13 cellular contexts compared by ENCODE assay signal in genomic region chr1:108217007-108217406, GRCh38. TPM values are rescaled to one million over a fixed set of nuclear protein-coding genes. Genes with fewer than 3 reads are reported as not detected.
A peak's percentile ranks its signal among the peaks of the same experiment; 100 is the strongest.
DNase-seq lines count a peak whose midpoint lies in the region; ATAC-seq, FAIRE-seq and TF ChIP-seq lines count a peak whose summit lies in the region.
"Not testable (repeated sequence)": the region's sequence is repeated elsewhere in the genome, so short reads cannot be mapped to it uniquely, and the experiment has no call there.
"Had no signal": no experiment of that assay in that cellular context is flagged by ENCODE, and none has a peak within 500 bp of the region (broad histone marks: within the 10 kb centered on the region; RNA-seq: fewer than 3 reads in every experiment).

No MANE protein-coding gene starts in this region.

- intact Hi-C loops in HCT116 (cut with micrococcal nuclease) = not testable (repeated sequence)

- ATAC-seq in A549 = peak in 1 of 2 experiments; percentile 22; a peak in 1 of 6 replicates
- peak; percentile 43 for ATAC-seq in HCT116
- ATAC-seq in activated T-helper 17 cell treated with anti-CD3 and anti-CD28 coated beads, Interleukin-2, amount 50 U/mL, for 72 hours (replicated peaks) = peak; percentile 63

- not testable (repeated sequence) for H3K27ac ChIP-seq in A549; HCT116 (ENCODE audit: low read depth, low read length); keratinocyte (ENCODE audit: control insufficient read depth, insufficient read depth, low read length)

- CTCF ChIA-PET in A549 (lab: Yijun Ruan, JAX); HCT116 (lab: Charles Lee): not testable (repeated sequence)

- not testable (repeated sequence) for TF ChIP-seq POLR2A in A549 (IDR thresholded peaks at IDR 0.05; ENCODE audit: low read length); HCT116 (IDR thresholded peaks at IDR 0.05; ENCODE audit: borderline replicate concordance, extremely low read depth, insufficient read depth, insufficient read length)

- not testable (repeated sequence) for H3K9ac ChIP-seq in HCT116 (ENCODE audit: low read length); keratinocyte (ENCODE audit: control insufficient read depth, extremely low read depth, insufficient read depth, low read length)

- H3K4me3 ChIP-seq in A549; bronchial epithelial cell (ENCODE audit: low read depth, low read length); keratinocyte (ENCODE audit: control insufficient read depth in 2 of 3, extremely low read depth in 1 of 3, insufficient read depth in 2 of 3, low read depth in 1 of 3, low read length in 3 of 3): not testable (repeated sequence)
- peak overlapping the region in 1 of 2 experiments; percentile 13; a peak in 1 of 4 replicates for H3K4me3 ChIP-seq in HCT116 (replicated peaks in 1 of 2; ENCODE audit: low read depth in 1 of 2, low read length in 2 of 2)

- H3K27me3 ChIP-seq in HCT116 (ENCODE audit: insufficient read depth, low read length); bronchial epithelial cell (ENCODE audit: control insufficient read depth, insufficient read depth, low read length); keratinocyte (ENCODE audit: control insufficient read depth, extremely low read depth, insufficient read depth, low read length): not testable (repeated sequence)

- not testable (repeated sequence) for H2AFZ ChIP-seq in HCT116 (ENCODE audit: low read depth, low read length, poor library complexity, severe bottlenecking); keratinocyte (ENCODE audit: control insufficient read depth, low read length)

- not testable (repeated sequence) for TF ChIP-seq EP300 in A549 (IDR thresholded peaks at IDR 0.05)

- DNase-seq in A549 (ENCODE audit: low read depth in 1 of 2, low spot score in 1 of 2); keratinocyte (ENCODE audit: low read depth, low spot score): not testable (repeated sequence)
- DNase-seq in HCT116 (ENCODE audit: low read depth, low spot score) = peak; percentile 18
- DNase-seq in M059J (ENCODE audit: low read depth) = peak; percentile 38
- DNase-seq in RKO (ENCODE audit: low spot score) = peak; percentile 22
- DNase-seq in bronchial epithelial cell (ENCODE audit: low read depth) = peak; percentile 69

- not testable (repeated sequence) for H3K4me3 Mint-ChIP-seq in activated T-helper 17 cell treated with anti-CD3 and anti-CD28 coated beads, Interleukin-2, amount 50 U/mL, for 72 hours

- H3K9me2 ChIP-seq in HCT116 (ENCODE audit: insufficient read depth) = not testable (repeated sequence)

- 10% methylated on average over 2 of the region's 2 CpGs for WGBS in A549 (ENCODE audit: missing lambda C conversion rate)

- FAIRE-seq in A549 (lab: Jason Lieb, UNC); bronchial epithelial cell (lab: Jason Lieb, UNC): not testable (repeated sequence)
- peak; percentile 32 for FAIRE-seq in keratinocyte (lab: Jason Lieb, UNC)

- not testable (repeated sequence) for H3K36me3 ChIP-seq in HCT116 (ENCODE audit: control insufficient read depth in 1 of 2, insufficient read depth in 2 of 2, low read length in 2 of 2); bronchial epithelial cell (ENCODE audit: control insufficient read depth, insufficient read depth, low read length); keratinocyte (ENCODE audit: control insufficient read depth in 2 of 2, extremely low read depth in 1 of 2, insufficient read depth in 2 of 2, low read length in 2 of 2)

- not testable (repeated sequence) for H3K36me3 Mint-ChIP-seq in activated T-helper 17 cell treated with anti-CD3 and anti-CD28 coated beads, Interleukin-2, amount 50 U/mL, for 72 hours (ENCODE audit: low read depth)

- not testable (repeated sequence) for H3K9me1 ChIP-seq in keratinocyte (ENCODE audit: control insufficient read depth, extremely low read depth, insufficient read depth, low read length)

- H3K79me2 ChIP-seq in HCT116 (ENCODE audit: insufficient read depth, low read length); keratinocyte (ENCODE audit: control insufficient read depth, insufficient read depth, low read length): not testable (repeated sequence)

- H4K20me1 ChIP-seq in HCT116 (ENCODE audit: insufficient read depth); keratinocyte (ENCODE audit: control insufficient read depth, extremely low read depth, insufficient read depth, low read length): not testable (repeated sequence)

- BruUV-seq in HCT116 (replicated peaks; lab: Mats Ljungman, UMichigan) = not testable (repeated sequence)

- H3K4me2 ChIP-seq in A549 (peak overlapping the region; percentile 54), HCT116 (ENCODE audit: low read length) (peak overlapping the region; percentile 62)
- not testable (repeated sequence) for H3K4me2 ChIP-seq in keratinocyte (ENCODE audit: control insufficient read depth, extremely low read depth, insufficient read depth, low read depth, low read length)

- peaks cover 10% of the 10 kb centered on the region for H3K27me3 Mint-ChIP-seq in activated T-helper 17 cell treated with anti-CD3 and anti-CD28 coated beads, Interleukin-2, amount 50 U/mL, for 72 hours

- H3K9me3 Mint-ChIP-seq in activated T-helper 17 cell treated with anti-CD3 and anti-CD28 coated beads, Interleukin-2, amount 50 U/mL, for 72 hours = not testable (repeated sequence)

- dilution Hi-C loops in keratinocyte (cut with MboI; ENCODE audit: extremely low pct_ligation_motif_present, low sequenced_read_pairs) = not testable (repeated sequence)

- not testable (repeated sequence) for TF ChIP-seq CTCF in A549 (IDR thresholded peaks at IDR 0.05); HCT116 (IDR thresholded peaks at IDR 0.05 in 2 of 3, conservative IDR thresholded peaks at IDR 0.05 in 1 of 3; ENCODE audit: borderline replicate concordance in 1 of 3, insufficient read depth in 1 of 3, low read depth in 2 of 3, low read length in 2 of 3); bronchial epithelial cell (IDR thresholded peaks at IDR 0.05; ENCODE audit: insufficient read depth, low read length, severe bottlenecking); keratinocyte (optimal IDR thresholded peaks at IDR 0.05 in 1 of 3, IDR thresholded peaks at IDR 0.05 in 1 of 3, conservative IDR thresholded peaks at IDR 0.05 in 1 of 3; ENCODE audit: extremely low read depth in 1 of 3, insufficient read depth in 2 of 3, low read length in 3 of 3)

- H3K4me1 Mint-ChIP-seq in activated T-helper 17 cell treated with anti-CD3 and anti-CD28 coated beads, Interleukin-2, amount 50 U/mL, for 72 hours = not testable (repeated sequence)

- TF ChIP-seq RAD21 in A549 (conservative IDR thresholded peaks at IDR 0.05 in 1 of 2, IDR thresholded peaks at IDR 0.05 in 1 of 2); HCT116 (IDR thresholded peaks at IDR 0.05; ENCODE audit: low read depth): not testable (repeated sequence)

- not testable (repeated sequence) for H3K27ac Mint-ChIP-seq in activated T-helper 17 cell treated with anti-CD3 and anti-CD28 coated beads, Interleukin-2, amount 50 U/mL, for 72 hours

- peaks cover 12% of the 10 kb centered on the region for H3K4me1 ChIP-seq in A549
- peaks cover 2 to 17% of the 10 kb centered on the region in 2 experiments; a peak in 3 of 4 replicates for H3K4me1 ChIP-seq in HCT116 (ENCODE audit: control insufficient read depth in 1 of 2, insufficient read depth in 2 of 2, low read length in 2 of 2)
- not testable (repeated sequence) for H3K4me1 ChIP-seq in keratinocyte (ENCODE audit: control insufficient read depth, extremely low read depth, insufficient read depth, low read length)

- RAD21 ChIA-PET in HCT116 (lab: Charles Lee; ENCODE audit: low non-redundant PET in 1 of 2, low total read pairs in 2 of 2, uncharacterized antibody in 2 of 2, unreplicated experiment in 2 of 2) = not testable (repeated sequence)

- H3K9me3 ChIP-seq in A549; HCT116 (ENCODE audit: control insufficient read depth in 1 of 2, insufficient read depth in 1 of 2, low read depth in 1 of 2, low read length in 2 of 2); keratinocyte (ENCODE audit: control insufficient read depth, low read depth, low read length): not testable (repeated sequence)

- POLR2A ChIA-PET in A549 (lab: Yijun Ruan, JAX); HCT116 (lab: Charles Lee): not testable (repeated sequence)

RNA-seq across cellular contexts. Expression of gene SLC25A24, which starts 16.9 kb away (rescaled TPM):
- polyA plus RNA-seq in A549 (2011; rRNA removed) = 34.2 and 45.6 TPM in 2 replicates
- polyA plus RNA-seq in A549 (2012; cell fraction: cytosol; rRNA removed) = 9.3 and 11.3 TPM in 2 replicates
- 5.1 and 6.6 TPM in 2 replicates for polyA plus RNA-seq in A549 (2012; cell fraction: nucleus; rRNA removed)
- polyA plus RNA-seq in A549 (2017; fragmentation: RNase III; extraction: RNeasy Plus Mini Kit Qiagen cat#74134 plus additional on column Dnase treatment) = 24.1 to 25.5 TPM (median 25.3 TPM) in 3 replicates
- polyA minus RNA-seq in A549 (2011; rRNA and poly(A)+ RNA removed) = 14.3 and 15.1 TPM in 2 replicates
- total RNA-seq in HCT116 (2021; ENCODE audit: unreplicated experiment) = 23.6 TPM
- polyA plus RNA-seq in HCT116 (2012) = 7.5 and 9.6 TPM in 2 replicates
- 51.8 and 65.6 TPM in 2 replicates for total RNA-seq in M059J (2014; rRNA removed; shearing (Covaris generic))
- 10 to 100 TPM; 16.0 to 27.3 TPM for total RNA-seq in activated T-helper 17 cell treated with anti-CD3 and anti-CD28 coated beads, Interleukin-2, amount 50 U/mL, for 72 hours
- total RNA-seq in bronchial epithelial cell = 34.3 and 39.8 TPM in 2 replicates
- polyA plus RNA-seq in keratinocyte = 35.3 to 58.9 TPM (median 36.0 TPM) in 3 replicates
- polyA plus RNA-seq in keratinocyte (2011; ENCODE audit: low read depth) = 26.6 TPM
- polyA plus RNA-seq in keratinocyte (2011; cell fraction: cytosol; rRNA removed) = 25.9 and 49.9 TPM in 2 replicates
- 30.8 and 45.2 TPM in 2 replicates for polyA plus RNA-seq in keratinocyte (2011; cell fraction: nucleus; rRNA removed)
- polyA plus RNA-seq in keratinocyte (2012; ENCODE audit: low replicate concordance) = 15.3 and 34.6 TPM in 2 replicates
- 16.1 to 44.2 TPM (median 28.8 TPM) in 3 replicates for polyA minus RNA-seq in keratinocyte
- polyA minus RNA-seq in keratinocyte (2011; cell fraction: cytosol; rRNA and poly(A)+ RNA removed) = 40.5 TPM
- 26.9 and 47.0 TPM in 2 replicates for polyA minus RNA-seq in keratinocyte (2011; cell fraction: nucleus; rRNA and poly(A)+ RNA removed)

RNA-seq across cellular contexts. Expression of gene NBPF4, which starts 26.9 kb away (rescaled TPM):
- 0.37 and 0.56 TPM in 2 replicates for polyA plus RNA-seq in A549 (2011; rRNA removed)
- polyA plus RNA-seq in A549 (2012; cell fraction: cytosol; rRNA removed) = 0.03 TPM in 2 replicates
- polyA plus RNA-seq in A549 (2012; cell fraction: nucleus; rRNA removed) = 0.11 and 0.16 TPM in 2 replicates
- 0.21 to 0.42 TPM (median 0.25 TPM) in 3 replicates for polyA plus RNA-seq in A549 (2017; fragmentation: RNase III; extraction: RNeasy Plus Mini Kit Qiagen cat#74134 plus additional on column Dnase treatment)
- 0.24 and 0.25 TPM in 2 replicates for polyA minus RNA-seq in A549 (2011; rRNA and poly(A)+ RNA removed)
- total RNA-seq in HCT116 (2021; ENCODE audit: unreplicated experiment) = not detected
- not detected in 2 replicates for polyA plus RNA-seq in HCT116 (2012)
- not detected in 2 replicates for total RNA-seq in M059J (2014; rRNA removed; shearing (Covaris generic))
- not detected for total RNA-seq in activated T-helper 17 cell treated with anti-CD3 and anti-CD28 coated beads, Interleukin-2, amount 50 U/mL, for 72 hours
- not detected in 2 replicates for total RNA-seq in bronchial epithelial cell
- not detected in 3 replicates for polyA plus RNA-seq in keratinocyte
- polyA plus RNA-seq in keratinocyte (2011; ENCODE audit: low read depth) = not detected
- not detected in 2 replicates for polyA plus RNA-seq in keratinocyte (2011; cell fraction: cytosol; rRNA removed)
- polyA plus RNA-seq in keratinocyte (2011; cell fraction: nucleus; rRNA removed) = not detected in 2 replicates
- not detected in 2 replicates for polyA plus RNA-seq in keratinocyte (2012; ENCODE audit: low replicate concordance)
- polyA minus RNA-seq in keratinocyte = not detected in 3 replicates
- polyA minus RNA-seq in keratinocyte (2011; cell fraction: cytosol; rRNA and poly(A)+ RNA removed) = not detected
- polyA minus RNA-seq in keratinocyte (2011; cell fraction: nucleus; rRNA and poly(A)+ RNA removed) = not detected in 2 replicates
- total RNA-seq: CD4-positive, CD25-positive, alpha-beta regulatory T cell; GM23248; H4; HepG2; HFFc6 had no signal
- polyA plus RNA-seq: CD4-positive, CD25-positive, alpha-beta regulatory T cell; CD8-positive, alpha-beta memory T cell; GM23248; HepG2 had no signal
